Comparison of ENCODE assay signal across 1 cellular context in genomic region chr1:31701137-31701736, GRCh38.
TF ChIP-seq lines count a peak whose summit lies in the region.

No MANE protein-coding gene starts in this region.

TF ChIP-seq in K562, 482 proteins besides CTCF, POLR2A, EP300 and RAD21 (continued from another document and continues in another):
- TF ChIP-seq CREB5 (CRISPR knock-in tag; IDR thresholded peaks at IDR 0.05) (no peak), E2F3 (CRISPR knock-in tag; IDR thresholded peaks at IDR 0.05) (no peak), NCOA6 (IDR thresholded peaks at IDR 0.05) (no peak), GABPB2 (CRISPR knock-in tag; conservative IDR thresholded peaks at IDR 0.05) (no peak), ZNF551 (CRISPR knock-in tag; IDR thresholded peaks at IDR 0.05) (no peak), GMEB1 (CRISPR knock-in tag; IDR thresholded peaks at IDR 0.05) (no peak), DLX4 (CRISPR knock-in tag; IDR thresholded peaks at IDR 0.05) (no peak), PRPF4 (IDR thresholded peaks at IDR 0.05; ENCODE audit: insufficient read depth, low read depth, low read length, poor library complexity, severe bottlenecking) (no peak), ZNF445 (CRISPR knock-in tag; IDR thresholded peaks at IDR 0.05; ENCODE audit: low read depth) (no peak), LEF1 (IDR thresholded peaks at IDR 0.05) (no peak), RBM39 (optimal IDR thresholded peaks at IDR 0.05; ENCODE audit: low read depth, low read length) (no peak), TCF3 (CRISPR knock-in tag; IDR thresholded peaks at IDR 0.05) (peak; percentile 11; the same call in 1 of the 2 replicates), TEAD1 (CRISPR knock-in tag; IDR thresholded peaks at IDR 0.05) (peak; percentile 45 to 83; a peak in 2 of 4 replicates), MNT (conservative IDR thresholded peaks at IDR 0.05) (no peak), ATF1 (CRISPR knock-in tag; IDR thresholded peaks at IDR 0.05) (no peak), ATF1 (tag; IDR thresholded peaks at IDR 0.05) (0 out of 2 replicates have a peak, but pooled peaks have one; percentile 41), MAFG (tag; conservative IDR thresholded peaks at IDR 0.05) (0 out of 2 replicates have a peak, but pooled peaks have one; percentile 9), L3MBTL2 (IDR thresholded peaks at IDR 0.05) (no peak), GABPA (tag; conservative IDR thresholded peaks at IDR 0.05; ENCODE audit: low read depth) (no peak), USF2 (CRISPR knock-in tag; IDR thresholded peaks at IDR 0.05) (no peak), MLLT1 (IDR thresholded peaks at IDR 0.05) (no peak), NUFIP1 (IDR thresholded peaks at IDR 0.05; ENCODE audit: partially characterized antibody) (no peak), TBL1XR1 (IDR thresholded peaks at IDR 0.05; ENCODE audit: low read length in 2 of 2) (0 out of 4 replicates have a peak, but pooled peaks of 1 of the 2 experiments have one; percentile 25), ATF2 (CRISPR knock-in tag; IDR thresholded peaks at IDR 0.05) (no peak), FOXK1 (CRISPR knock-in tag; IDR thresholded peaks at IDR 0.05; ENCODE audit: borderline replicate concordance) (no peak), ZNF717 (CRISPR knock-in tag; IDR thresholded peaks at IDR 0.05) (no peak), ZNF592 (IDR thresholded peaks at IDR 0.05) (no peak), EHMT2 (IDR thresholded peaks at IDR 0.05) (no peak), ESRRB (CRISPR knock-in tag; IDR thresholded peaks at IDR 0.05; ENCODE audit: borderline replicate concordance) (no peak), STAT5B (CRISPR knock-in tag; IDR thresholded peaks at IDR 0.05) (no peak), SMAD1 (IDR thresholded peaks at IDR 0.05; ENCODE audit: low read depth, low read length, partially characterized antibody) (peak; percentile 80), MAFK (IDR thresholded peaks at IDR 0.05; ENCODE audit: low read length) (no peak), HCFC1 (IDR thresholded peaks at IDR 0.05; ENCODE audit: low read depth, low read length) (no peak), E4F1 (CRISPR knock-in tag; IDR thresholded peaks at IDR 0.05; ENCODE audit: borderline replicate concordance) (no peak), ZZZ3 (IDR thresholded peaks at IDR 0.05) (no peak), MEF2A (IDR thresholded peaks at IDR 0.05; ENCODE audit: control insufficient read depth, low read depth, low read length) (no peak), ZBTB5 (IDR thresholded peaks at IDR 0.05) (no peak), HMBOX1 (IDR thresholded peaks at IDR 0.05) (no peak), NFXL1 (CRISPR knock-in tag; IDR thresholded peaks at IDR 0.05) (no peak), ZNF655 (CRISPR knock-in tag; IDR thresholded peaks at IDR 0.05) (no peak), PHF21A (IDR thresholded peaks at IDR 0.05; ENCODE audit: borderline replicate concordance, low read depth) (no peak)
